ENCODE assay signal across 1 cellular context in the genomic region with DNA sequence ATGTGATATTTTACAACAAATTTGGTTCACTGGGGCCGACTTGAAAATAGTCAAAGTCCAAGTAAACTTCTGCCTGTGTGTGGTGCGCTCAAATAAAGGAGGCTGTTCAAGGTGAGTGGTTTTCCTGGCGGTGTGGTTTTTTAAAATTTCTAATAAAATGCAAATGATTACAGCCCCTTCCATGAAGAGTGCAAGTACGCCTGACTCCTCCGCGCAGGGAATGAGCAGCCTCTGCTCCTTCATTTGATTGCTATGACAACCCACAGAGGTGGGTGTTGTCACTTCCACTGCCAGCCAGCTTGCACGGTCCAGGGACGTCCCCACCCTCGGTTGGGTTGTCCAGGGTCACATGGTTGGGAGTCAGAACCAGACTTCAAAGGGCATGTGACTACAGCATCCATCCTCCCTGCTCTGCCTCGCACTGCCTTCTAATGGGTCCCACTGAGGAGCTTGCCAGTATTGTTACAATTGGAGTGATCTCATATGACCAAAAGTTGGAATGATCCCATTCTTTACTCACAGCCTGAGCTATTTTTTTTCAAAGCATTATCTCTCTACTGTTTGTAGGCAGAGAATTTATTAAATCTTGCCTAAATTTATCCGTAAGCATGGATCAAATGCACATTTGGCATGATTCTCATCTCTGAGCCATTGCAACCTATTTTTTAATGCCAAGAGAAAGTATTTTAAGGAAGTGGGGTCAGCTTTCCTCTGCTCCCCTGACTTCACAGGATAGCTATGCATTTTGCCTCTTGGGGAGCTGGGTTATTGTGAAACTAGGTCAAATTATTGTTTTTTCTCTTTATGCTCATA.
A peak's percentile ranks its signal among the peaks of the same experiment; 100 is the strongest.
TF ChIP-seq lines count a peak whose summit lies in the region.

No MANE protein-coding gene starts in this region.

TF ChIP-seq in HepG2, 621 proteins besides CTCF, POLR2A, EP300 and RAD21 (continued from another document and continues in another):
- TF ChIP-seq, protein P1, sequence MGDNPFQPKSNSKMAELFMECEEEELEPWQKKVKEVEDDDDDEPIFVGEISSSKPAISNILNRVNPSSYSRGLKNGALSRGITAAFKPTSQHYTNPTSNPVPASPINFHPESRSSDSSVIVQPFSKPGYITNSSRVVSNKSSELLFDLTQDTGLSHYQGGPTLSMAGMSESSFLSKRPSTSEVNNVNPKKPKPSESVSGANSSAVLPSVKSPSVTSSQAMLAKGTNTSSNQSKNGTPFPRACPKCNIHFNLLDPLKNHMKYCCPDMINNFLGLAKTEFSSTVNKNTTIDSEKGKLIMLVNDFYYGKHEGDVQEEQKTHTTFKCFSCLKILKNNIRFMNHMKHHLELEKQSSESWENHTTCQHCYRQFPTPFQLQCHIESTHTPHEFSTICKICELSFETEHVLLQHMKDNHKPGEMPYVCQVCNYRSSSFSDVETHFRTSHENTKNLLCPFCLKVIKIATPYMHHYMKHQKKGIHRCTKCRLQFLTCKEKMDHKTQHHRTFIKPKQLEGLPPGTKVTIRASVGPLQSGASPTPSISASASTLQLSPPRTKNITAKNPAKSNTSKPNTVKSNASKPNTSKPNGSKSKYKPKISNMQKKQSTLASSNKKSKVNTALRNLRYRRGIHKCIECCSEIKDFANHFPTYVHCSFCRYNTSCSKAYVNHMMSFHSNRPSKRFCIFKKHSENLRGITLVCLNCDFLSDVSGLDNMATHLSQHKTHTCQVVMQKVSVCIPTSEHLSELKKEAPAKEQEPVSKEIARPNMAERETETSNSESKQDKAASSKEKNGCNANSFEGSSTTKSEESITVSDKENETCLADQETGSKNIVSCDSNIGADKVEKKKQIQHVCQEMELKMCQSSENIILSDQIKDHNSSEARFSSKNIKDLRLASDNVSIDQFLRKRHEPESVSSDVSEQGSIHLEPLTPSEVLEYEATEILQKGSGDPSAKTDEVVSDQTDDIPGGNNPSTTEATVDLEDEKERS (CRISPR knock-in tag; IDR thresholded peaks at IDR 0.05): no peak
- peak; percentile 81 for TF ChIP-seq USF2 (IDR thresholded peaks at IDR 0.05; ENCODE audit: low read depth, low read length)
- peak; percentile 84; the same call in 1 of the 2 replicates for TF ChIP-seq USF2 (CRISPR knock-in tag; IDR thresholded peaks at IDR 0.05; ENCODE audit: borderline replicate concordance)
- TF ChIP-seq FOXJ3 (CRISPR knock-in tag; IDR thresholded peaks at IDR 0.05; ENCODE audit: borderline replicate concordance): no peak
- TF ChIP-seq, protein P2, sequence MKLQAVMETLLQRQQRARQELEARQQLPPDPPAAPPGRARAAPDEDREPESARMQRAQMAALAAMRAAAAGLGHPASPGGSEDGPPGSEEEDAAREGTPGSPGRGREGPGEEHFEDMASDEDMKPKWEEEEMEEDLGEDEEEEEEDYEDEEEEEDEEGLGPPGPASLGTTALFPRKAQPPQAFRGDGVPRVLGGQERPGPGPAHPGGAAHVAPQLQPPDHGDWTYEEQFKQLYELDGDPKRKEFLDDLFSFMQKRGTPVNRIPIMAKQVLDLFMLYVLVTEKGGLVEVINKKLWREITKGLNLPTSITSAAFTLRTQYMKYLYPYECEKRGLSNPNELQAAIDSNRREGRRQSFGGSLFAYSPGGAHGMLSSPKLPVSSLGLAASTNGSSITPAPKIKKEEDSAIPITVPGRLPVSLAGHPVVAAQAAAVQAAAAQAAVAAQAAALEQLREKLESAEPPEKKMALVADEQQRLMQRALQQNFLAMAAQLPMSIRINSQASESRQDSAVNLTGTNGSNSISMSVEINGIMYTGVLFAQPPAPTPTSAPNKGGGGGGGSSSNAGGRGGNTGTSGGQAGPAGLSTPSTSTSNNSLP (IDR thresholded peaks at IDR 0.05; ENCODE audit: low read depth, low read length): 0 out of 2 replicates have a peak, but pooled peaks have one; percentile 14
- TF ChIP-seq MXD1 (CRISPR knock-in tag; IDR thresholded peaks at IDR 0.05): no peak
- TF ChIP-seq SALL2 (CRISPR knock-in tag; IDR thresholded peaks at IDR 0.05): no peak
- no peak for TF ChIP-seq SMARCE1 (IDR thresholded peaks at IDR 0.05; ENCODE audit: borderline replicate concordance)
- TF ChIP-seq ZC3H4 (CRISPR knock-in tag; IDR thresholded peaks at IDR 0.05; ENCODE audit: borderline replicate concordance): no peak
- peak; percentile 48; the same call in 1 of the 2 replicates for TF ChIP-seq ZNF691 (CRISPR knock-in tag; IDR thresholded peaks at IDR 0.05; ENCODE audit: borderline replicate concordance, low read depth)
- TF ChIP-seq RFX1 (IDR thresholded peaks at IDR 0.05): peak; percentile 47; the same call in 1 of the 2 replicates
- TF ChIP-seq RFX3 (CRISPR knock-in tag; IDR thresholded peaks at IDR 0.05): peak; percentile 61
- TF ChIP-seq SUZ12 (IDR thresholded peaks at IDR 0.05; ENCODE audit: low read depth, low read length): no peak
- TF ChIP-seq ELF4 (CRISPR knock-in tag; IDR thresholded peaks at IDR 0.05; ENCODE audit: borderline replicate concordance): no peak
- no peak for TF ChIP-seq NFKBIZ (CRISPR knock-in tag; IDR thresholded peaks at IDR 0.05)
- no peak for TF ChIP-seq NFKB2 (CRISPR knock-in tag; IDR thresholded peaks at IDR 0.05; ENCODE audit: borderline replicate concordance)
- TF ChIP-seq, protein P3, sequence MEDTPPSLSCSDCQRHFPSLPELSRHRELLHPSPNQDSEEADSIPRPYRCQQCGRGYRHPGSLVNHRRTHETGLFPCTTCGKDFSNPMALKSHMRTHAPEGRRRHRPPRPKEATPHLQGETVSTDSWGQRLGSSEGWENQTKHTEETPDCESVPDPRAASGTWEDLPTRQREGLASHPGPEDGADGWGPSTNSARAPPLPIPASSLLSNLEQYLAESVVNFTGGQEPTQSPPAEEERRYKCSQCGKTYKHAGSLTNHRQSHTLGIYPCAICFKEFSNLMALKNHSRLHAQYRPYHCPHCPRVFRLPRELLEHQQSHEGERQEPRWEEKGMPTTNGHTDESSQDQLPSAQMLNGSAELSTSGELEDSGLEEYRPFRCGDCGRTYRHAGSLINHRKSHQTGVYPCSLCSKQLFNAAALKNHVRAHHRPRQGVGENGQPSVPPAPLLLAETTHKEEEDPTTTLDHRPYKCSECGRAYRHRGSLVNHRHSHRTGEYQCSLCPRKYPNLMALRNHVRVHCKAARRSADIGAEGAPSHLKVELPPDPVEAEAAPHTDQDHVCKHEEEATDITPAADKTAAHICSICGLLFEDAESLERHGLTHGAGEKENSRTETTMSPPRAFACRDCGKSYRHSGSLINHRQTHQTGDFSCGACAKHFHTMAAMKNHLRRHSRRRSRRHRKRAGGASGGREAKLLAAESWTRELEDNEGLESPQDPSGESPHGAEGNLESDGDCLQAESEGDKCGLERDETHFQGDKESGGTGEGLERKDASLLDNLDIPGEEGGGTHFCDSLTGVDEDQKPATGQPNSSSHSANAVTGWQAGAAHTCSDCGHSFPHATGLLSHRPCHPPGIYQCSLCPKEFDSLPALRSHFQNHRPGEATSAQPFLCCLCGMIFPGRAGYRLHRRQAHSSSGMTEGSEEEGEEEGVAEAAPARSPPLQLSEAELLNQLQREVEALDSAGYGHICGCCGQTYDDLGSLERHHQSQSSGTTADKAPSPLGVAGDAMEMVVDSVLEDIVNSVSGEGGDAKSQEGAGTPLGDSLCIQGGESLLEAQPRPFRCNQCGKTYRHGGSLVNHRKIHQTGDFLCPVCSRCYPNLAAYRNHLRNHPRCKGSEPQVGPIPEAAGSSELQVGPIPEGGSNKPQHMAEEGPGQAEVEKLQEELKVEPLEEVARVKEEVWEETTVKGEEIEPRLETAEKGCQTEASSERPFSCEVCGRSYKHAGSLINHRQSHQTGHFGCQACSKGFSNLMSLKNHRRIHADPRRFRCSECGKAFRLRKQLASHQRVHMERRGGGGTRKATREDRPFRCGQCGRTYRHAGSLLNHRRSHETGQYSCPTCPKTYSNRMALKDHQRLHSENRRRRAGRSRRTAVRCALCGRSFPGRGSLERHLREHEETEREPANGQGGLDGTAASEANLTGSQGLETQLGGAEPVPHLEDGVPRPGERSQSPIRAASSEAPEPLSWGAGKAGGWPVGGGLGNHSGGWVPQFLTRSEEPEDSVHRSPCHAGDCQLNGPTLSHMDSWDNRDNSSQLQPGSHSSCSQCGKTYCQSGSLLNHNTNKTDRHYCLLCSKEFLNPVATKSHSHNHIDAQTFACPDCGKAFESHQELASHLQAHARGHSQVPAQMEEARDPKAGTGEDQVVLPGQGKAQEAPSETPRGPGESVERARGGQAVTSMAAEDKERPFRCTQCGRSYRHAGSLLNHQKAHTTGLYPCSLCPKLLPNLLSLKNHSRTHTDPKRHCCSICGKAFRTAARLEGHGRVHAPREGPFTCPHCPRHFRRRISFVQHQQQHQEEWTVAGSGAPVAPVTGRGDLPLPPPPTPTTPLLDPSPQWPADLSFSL (CRISPR knock-in tag; IDR thresholded peaks at IDR 0.05): 0 out of 2 replicates have a peak, but pooled peaks have one; percentile 24
- peak; percentile 26; the same call in 1 of the 2 replicates for TF ChIP-seq YEATS4 (CRISPR knock-in tag; IDR thresholded peaks at IDR 0.05; ENCODE audit: borderline replicate concordance)
- TF ChIP-seq HNF4A (CRISPR knock-in tag; IDR thresholded peaks at IDR 0.05): peak; percentile 7; the same call in 1 of the 2 replicates
- no peak for TF ChIP-seq ZNF704 (CRISPR knock-in tag; IDR thresholded peaks at IDR 0.05; ENCODE audit: borderline replicate concordance)
- no peak for TF ChIP-seq BRCA1 (CRISPR knock-in tag; IDR thresholded peaks at IDR 0.05)
- TF ChIP-seq ZNF317 (CRISPR knock-in tag; IDR thresholded peaks at IDR 0.05): peak; percentile 72
- TF ChIP-seq PRPF4 (IDR thresholded peaks at IDR 0.05; ENCODE audit: low read depth, low read length, poor library complexity, severe bottlenecking): no peak
- TF ChIP-seq MAFK (conservative IDR thresholded peaks at IDR 0.05 in 1 of 2, IDR thresholded peaks at IDR 0.05 in 1 of 2; ENCODE audit: low read length in 2 of 2): no peak
- TF ChIP-seq TAF1 (CRISPR knock-in tag; IDR thresholded peaks at IDR 0.05): no peak
- TF ChIP-seq, protein P4, sequence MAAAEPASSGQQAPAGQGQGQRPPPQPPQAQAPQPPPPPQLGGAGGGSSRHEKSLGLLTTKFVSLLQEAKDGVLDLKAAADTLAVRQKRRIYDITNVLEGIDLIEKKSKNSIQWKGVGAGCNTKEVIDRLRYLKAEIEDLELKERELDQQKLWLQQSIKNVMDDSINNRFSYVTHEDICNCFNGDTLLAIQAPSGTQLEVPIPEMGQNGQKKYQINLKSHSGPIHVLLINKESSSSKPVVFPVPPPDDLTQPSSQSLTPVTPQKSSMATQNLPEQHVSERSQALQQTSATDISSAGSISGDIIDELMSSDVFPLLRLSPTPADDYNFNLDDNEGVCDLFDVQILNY (CRISPR knock-in tag; conservative IDR thresholded peaks at IDR 0.05): no peak
- no peak for TF ChIP-seq GABPB1 (CRISPR knock-in tag; IDR thresholded peaks at IDR 0.05)
- TF ChIP-seq, protein P5, sequence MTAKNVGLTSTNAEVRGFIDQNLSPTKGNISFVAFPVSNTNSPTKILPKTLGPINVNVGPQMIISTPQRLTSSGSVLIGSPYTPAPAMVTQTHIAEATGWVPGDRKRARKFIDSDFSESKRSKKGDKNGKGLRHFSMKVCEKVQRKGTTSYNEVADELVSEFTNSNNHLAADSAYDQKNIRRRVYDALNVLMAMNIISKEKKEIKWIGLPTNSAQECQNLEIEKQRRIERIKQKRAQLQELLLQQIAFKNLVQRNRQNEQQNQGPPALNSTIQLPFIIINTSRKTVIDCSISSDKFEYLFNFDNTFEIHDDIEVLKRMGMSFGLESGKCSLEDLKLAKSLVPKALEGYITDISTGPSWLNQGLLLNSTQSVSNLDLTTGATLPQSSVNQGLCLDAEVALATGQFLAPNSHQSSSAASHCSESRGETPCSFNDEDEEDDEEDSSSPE (CRISPR knock-in tag; IDR thresholded peaks at IDR 0.05): peak; percentile 28; the same call in 1 of the 2 replicates
- no peak for TF ChIP-seq ZSCAN21 (CRISPR knock-in tag; IDR thresholded peaks at IDR 0.05; ENCODE audit: borderline replicate concordance)
- no peak for TF ChIP-seq ZNF574 (CRISPR knock-in tag; IDR thresholded peaks at IDR 0.05)
